ENCODE assay signal across 10 cellular contexts in the genomic region with DNA sequence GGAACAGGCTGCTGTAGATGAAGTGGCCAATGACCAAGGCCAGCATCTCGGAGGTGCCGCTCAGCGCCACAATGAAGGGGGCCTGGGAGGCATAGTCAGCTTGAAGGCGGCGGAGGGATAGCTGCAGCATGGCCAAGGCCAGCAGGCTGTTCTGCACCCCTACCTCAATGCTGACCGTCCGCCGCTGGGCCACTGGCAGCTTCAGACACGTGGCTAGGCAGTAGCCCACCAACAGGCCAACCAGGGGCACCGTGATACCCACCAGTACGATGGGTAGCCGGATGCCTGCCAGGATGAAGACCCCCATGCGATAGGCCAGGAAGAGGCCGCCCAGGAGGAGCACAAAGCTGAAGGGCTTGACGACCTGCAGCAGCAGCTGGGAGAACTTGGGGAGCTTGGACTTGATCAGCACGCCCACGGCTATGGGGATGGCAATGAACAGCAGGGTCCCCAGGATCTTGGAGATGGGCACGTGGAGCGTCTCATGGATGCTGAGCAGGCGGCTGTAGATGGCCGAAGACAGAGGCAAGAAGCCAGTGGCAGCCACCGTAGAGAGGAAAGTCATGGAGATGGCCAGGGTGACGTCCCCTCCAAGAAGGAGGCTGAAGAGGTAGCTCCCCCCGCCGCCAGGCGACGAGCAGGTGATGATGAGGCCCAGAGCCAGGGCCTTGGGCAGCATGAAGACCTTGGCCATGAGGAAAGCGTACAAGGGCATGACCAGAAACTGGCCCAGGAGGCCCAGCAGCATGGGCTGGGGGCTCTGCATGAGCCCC. TPM values are rescaled to one million over a fixed set of nuclear protein-coding genes. Genes with fewer than 3 reads are reported as not detected.
DNase-seq lines count a peak whose midpoint lies in the region; ATAC-seq, FAIRE-seq and TF ChIP-seq lines count a peak whose summit lies in the region.
"Had no signal": no experiment of that assay in that cellular context is flagged by ENCODE, and none has a peak within 500 bp of the region (broad histone marks: within the 10 kb centered on the region; RNA-seq: fewer than 3 reads in every experiment).

No MANE protein-coding gene starts in this region.

- H3K4me1 Mint-ChIP-seq in activated CD4-positive, alpha-beta T cell treated with anti-CD3 and anti-CD28 coated beads, Interleukin-2, amount 10 ng/mL, durations not matched to agents 24 days and 14 days, result peaks cover 19% of the 10 kb centered on the region

- H3K27ac ChIP-seq in OCI-LY3 (ENCODE audit: low read length) (no peak overlapping the region), esophagus muscularis mucosa (replicated peaks in 1 of 4) (peak overlapping the region; percentile 86 to 89 (median 88))

- WGBS in esophagus muscularis mucosa, result 94% methylated on average over 22 of the region's 28 CpGs

- H3K27me3 Mint-ChIP-seq in activated CD4-positive, alpha-beta T cell treated with anti-CD3 and anti-CD28 coated beads, Interleukin-2, amount 10 ng/mL, durations not matched to agents 24 days and 14 days, result no peaks in the 10 kb centered on the region

- H3K9ac ChIP-seq in OCI-LY3 (ENCODE audit: low read length), result no peak overlapping the region

- H3K9me3 ChIP-seq in OCI-LY3 (ENCODE audit: insufficient read depth, low read length), result no peaks in the 10 kb centered on the region
- H3K9me3 ChIP-seq in esophagus muscularis mucosa, result no peaks in the 10 kb centered on the region

- H3K27ac Mint-ChIP-seq in activated CD4-positive, alpha-beta T cell treated with anti-CD3 and anti-CD28 coated beads, Interleukin-2, amount 10 ng/mL, durations not matched to agents 24 days and 14 days, result no peak overlapping the region

- ATAC-seq in sciatic nerve, result no peak

- no peaks in the 10 kb centered on the region for H3K9me3 Mint-ChIP-seq in activated CD4-positive, alpha-beta T cell treated with anti-CD3 and anti-CD28 coated beads, Interleukin-2, amount 10 ng/mL, durations not matched to agents 24 days and 14 days

- no peaks in the 10 kb centered on the region for H4K20me1 ChIP-seq in OCI-LY3 (ENCODE audit: insufficient read depth, low read length)

- H3K4me2 ChIP-seq in OCI-LY3 (ENCODE audit: low read length), result peak overlapping the region; percentile 95; the same call in 1 of the 2 replicates

- no peak for FAIRE-seq in GM12892 (lab: Jason Lieb, UNC)

- no peak for TF ChIP-seq EP300 in esophagus muscularis mucosa (IDR thresholded peaks at IDR 0.05)

- H2AFZ ChIP-seq in OCI-LY3 (ENCODE audit: low read depth, low read length), result no peak overlapping the region

- H3K36me3 ChIP-seq in OCI-LY3 (replicated peaks; ENCODE audit: low read depth, low read length) (peaks cover 19% of the 10 kb centered on the region), esophagus muscularis mucosa (peaks cover 0 to 29% (median 24%) of the 10 kb centered on the region in 4 donors)
- H3K36me3 ChIP-seq: cardiac muscle cell had no signal

- TF ChIP-seq POLR2A in esophagus muscularis mucosa (IDR thresholded peaks at IDR 0.05; ENCODE audit: low read depth) (no peak), GM12892 (IDR thresholded peaks at IDR 0.05; ENCODE audit: low read depth, low read length) (no peak)

- H3K4me1 ChIP-seq in OCI-LY3 (ENCODE audit: low read length) (peaks cover 18% of the 10 kb centered on the region), esophagus muscularis mucosa (peaks cover 23 to 50% (median 48%) of the 10 kb centered on the region in 4 donors)

- H3K4me3 Mint-ChIP-seq in activated CD4-positive, alpha-beta T cell treated with anti-CD3 and anti-CD28 coated beads, Interleukin-2, amount 10 ng/mL, durations not matched to agents 24 days and 14 days, result peak overlapping the region; percentile 75

- H3K27me3 ChIP-seq in OCI-LY3 (ENCODE audit: low read depth, low read length) (no peaks in the 10 kb centered on the region), esophagus muscularis mucosa (no peaks in the 10 kb centered on the region)
- H3K27me3 ChIP-seq: cardiac muscle cell had no signal

- DNase-seq in activated CD4-positive, alpha-beta T cell treated with anti-CD3 and anti-CD28 coated beads, Interleukin-2, amount 10 ng/mL, durations not matched to agents 24 days and 14 days, result no peak
- no peak for DNase-seq in activated CD4-positive, alpha-beta T cell treated with anti-CD3 and anti-CD28 coated beads, Interleukin-2, amount 50 U/mL, for 4 hours
- no peak for DNase-seq in esophagus muscularis mucosa (ENCODE audit: extremely low spot score)
- peak; percentile 56 for DNase-seq in sciatic nerve (ENCODE audit: low spot score)
- DNase-seq in NCI-H774 (lab: John Stamatoyannopoulos, UW), result no peak
- DNase-seq in Kasumi-1 (lab: John Stamatoyannopoulos, UW), result no peak
- DNase-seq in GM12892 (ENCODE audit: insufficient read length), result no peak
- DNase-seq: DMS79 had no signal

- H3K4me3 ChIP-seq in OCI-LY3 (ENCODE audit: low read length), result no peak overlapping the region
- no peak overlapping the region for H3K4me3 ChIP-seq in esophagus muscularis mucosa

- intact Hi-C loops in activated CD4-positive, alpha-beta T cell treated with anti-CD3 and anti-CD28 coated beads, Interleukin-2, amount 10 ng/mL, durations not matched to agents 24 days and 14 days (cut with micrococcal nuclease), result no loop called here
- intact Hi-C loops in esophagus muscularis mucosa (cut with DNase I), result loop anchor here (5.0 kb wide), 2 partner anchors 40 to 50 kb away; a partner anchor contains a TSS
- intact Hi-C loops in sciatic nerve (cut with DNase I), result no loop called here

- peaks cover 24% of the 10 kb centered on the region for H3K79me2 ChIP-seq in OCI-LY3 (ENCODE audit: low read length)

- H3K36me3 Mint-ChIP-seq in activated CD4-positive, alpha-beta T cell treated with anti-CD3 and anti-CD28 coated beads, Interleukin-2, amount 10 ng/mL, durations not matched to agents 24 days and 14 days (ENCODE audit: low read depth), result peaks cover 7% of the 10 kb centered on the region

- TF ChIP-seq CTCF in OCI-LY3 (IDR thresholded peaks at IDR 0.05; ENCODE audit: low read depth, low read length) (no peak), esophagus muscularis mucosa (IDR thresholded peaks at IDR 0.05) (no peak)

RNA-seq across cellular contexts. Expression of a gene that starts 1.3 kb away (rescaled TPM):
- 54.8 and 57.3 TPM in 2 replicates for total RNA-seq in activated CD4-positive, alpha-beta T cell treated with anti-CD3 and anti-CD28 coated beads, Interleukin-2, amount 10 ng/mL, durations not matched to agents 24 days and 14 days
- total RNA-seq in esophagus muscularis mucosa, result 10 to 100 TPM; 41.7 to 75.8 (median 57.9) TPM
- 29.4 TPM for total RNA-seq in sciatic nerve
- 20.3 TPM for polyA plus RNA-seq in GM12892 (2012; ENCODE audit: missing spikeins)

RNA-seq across cellular contexts. Expression of a gene that starts 2.7 kb away (rescaled TPM):
- total RNA-seq in activated CD4-positive, alpha-beta T cell treated with anti-CD3 and anti-CD28 coated beads, Interleukin-2, amount 10 ng/mL, durations not matched to agents 24 days and 14 days, result 18.2 and 20.8 TPM in 2 replicates
- total RNA-seq in esophagus muscularis mucosa, result 10 to 100 TPM; 24.5 to 44.9 (median 38.1) TPM
- 17.7 TPM for total RNA-seq in sciatic nerve
- 5.6 TPM for polyA plus RNA-seq in GM12892 (2012; ENCODE audit: missing spikeins)

RNA-seq across cellular contexts. Expression of a gene that starts 8.6 kb away (rescaled TPM):
- total RNA-seq in activated CD4-positive, alpha-beta T cell treated with anti-CD3 and anti-CD28 coated beads, Interleukin-2, amount 10 ng/mL, durations not matched to agents 24 days and 14 days, result 53.0 and 53.1 TPM in 2 replicates
- total RNA-seq in esophagus muscularis mucosa, result 10 to 100 TPM; 14.1 to 21.7 (median 16.9) TPM
- 10.6 TPM for total RNA-seq in sciatic nerve
- 20.1 TPM for polyA plus RNA-seq in GM12892 (2012; ENCODE audit: missing spikeins)

RNA-seq across cellular contexts. Expression of a gene that starts 28.3 kb away (rescaled TPM):
- total RNA-seq in activated CD4-positive, alpha-beta T cell treated with anti-CD3 and anti-CD28 coated beads, Interleukin-2, amount 10 ng/mL, durations not matched to agents 24 days and 14 days, result 36.5 and 38.0 TPM in 2 replicates
- total RNA-seq in esophagus muscularis mucosa, result 10 to 100 TPM; 34.9 to 49.4 (median 40.4) TPM
- total RNA-seq in sciatic nerve, result 40.3 TPM
- 9.8 TPM for polyA plus RNA-seq in GM12892 (2012; ENCODE audit: missing spikeins)

RNA-seq across cellular contexts. Expression of a gene that starts 29.6 kb away (rescaled TPM):
- 48.3 and 55.9 TPM in 2 replicates for total RNA-seq in activated CD4-positive, alpha-beta T cell treated with anti-CD3 and anti-CD28 coated beads, Interleukin-2, amount 10 ng/mL, durations not matched to agents 24 days and 14 days
- 10 to 100 TPM in 1 of 4 donors, 1 to 10 TPM in 3; 2.2 to 17.9 (median 4.3) TPM for total RNA-seq in esophagus muscularis mucosa
- 73.0 TPM for total RNA-seq in sciatic nerve
- 25.0 TPM for polyA plus RNA-seq in GM12892 (2012; ENCODE audit: missing spikeins)
